1 cellular context compared by ENCODE assay signal in the genomic region with DNA sequence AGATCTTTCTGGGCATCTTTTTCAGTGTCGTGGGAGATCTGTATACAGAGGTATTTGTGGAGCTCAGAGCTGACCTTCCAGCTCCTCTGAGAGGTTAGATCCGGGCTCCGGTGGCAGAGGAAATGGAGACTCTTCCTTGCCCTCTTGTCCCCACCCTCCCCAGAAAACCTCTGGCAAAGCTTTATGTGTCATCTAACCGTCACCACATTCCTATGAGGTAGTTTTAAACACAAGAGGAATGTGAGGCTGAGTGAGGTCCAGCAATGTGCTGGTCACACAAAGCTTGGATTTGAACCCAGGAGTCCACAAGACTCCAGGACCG.
TF ChIP-seq lines count a peak whose summit lies in the region.

No MANE protein-coding gene starts in this region.

TF ChIP-seq in endothelial cell of umbilical vein, 7 proteins besides CTCF, POLR2A, EP300 and RAD21:
- TF ChIP-seq, protein P1, sequence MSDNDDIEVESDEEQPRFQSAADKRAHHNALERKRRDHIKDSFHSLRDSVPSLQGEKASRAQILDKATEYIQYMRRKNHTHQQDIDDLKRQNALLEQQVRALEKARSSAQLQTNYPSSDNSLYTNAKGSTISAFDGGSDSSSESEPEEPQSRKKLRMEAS (IDR thresholded peaks at IDR 0.05; ENCODE audit: insufficient read depth, insufficient read length) = no peak
- TF ChIP-seq GATA2 (IDR thresholded peaks at IDR 0.05; ENCODE audit: insufficient read depth, insufficient read length, low read depth, low read length) (no peak), JUN (IDR thresholded peaks at IDR 0.05; ENCODE audit: borderline replicate concordance, insufficient read depth, insufficient read length, low read depth) (no peak)
